Comparison of ENCODE assay signal across 11 cellular contexts in genomic region chr14:39218171-39218769, GRCh38. TPM values are rescaled to one million over a fixed set of nuclear protein-coding genes. Genes with fewer than 3 reads are reported as not detected.
DNase-seq lines count a peak whose midpoint lies in the region; ATAC-seq, FAIRE-seq and TF ChIP-seq lines count a peak whose summit lies in the region.
"Had no signal": no experiment of that assay in that cellular context is flagged by ENCODE, and none has a peak within 500 bp of the region (broad histone marks: within the 10 kb centered on the region; RNA-seq: fewer than 3 reads in every experiment).

No MANE protein-coding gene starts in this region.

- H3K27me3 Mint-ChIP-seq in GM23338 (ENCODE audit: insufficient read depth, low read depth, poor library complexity), result peaks cover 1% of the 10 kb centered on the region
- H3K27me3 Mint-ChIP-seq: stimulated activated naive CD8-positive, alpha-beta T cell treated with anti-CD3 and anti-CD28 coated beads, Interleukin-15, amount 100 ng/mL, for 72 hours had no signal

- CTCF ChIA-PET in OCI-LY7 (lab: Charles Lee; ENCODE audit: unreplicated experiment), result no interaction called here

- ATAC-seq in GM23338 (no peak), pancreas (peak in 3 of 4 donors; percentile 23 to 61 (median 42))
- ATAC-seq: stimulated activated naive CD8-positive, alpha-beta T cell treated with anti-CD3 and anti-CD28 coated beads, Interleukin-15, amount 100 ng/mL, for 72 hours had no signal

- H3K4me2 ChIP-seq in GM23338 (no peak overlapping the region), OCI-LY7 (ENCODE audit: low read length) (no peak overlapping the region), smooth muscle cell (no peak overlapping the region)

- H2AFZ ChIP-seq in GM23338 (peak overlapping the region; percentile 9; the same call in 1 of the 2 replicates), OCI-LY7 (ENCODE audit: low read length) (peak overlapping the region; percentile 61; the same call in 1 of the 2 replicates), smooth muscle cell (ENCODE audit: low read depth) (no peak overlapping the region)

- H3F3A ChIP-seq in GM23338 (replicated peaks; ENCODE audit: low read depth) (no peaks in the 10 kb centered on the region), smooth muscle cell (ENCODE audit: low read depth) (no peaks in the 10 kb centered on the region)

- H3K36me3 ChIP-seq in GM23338 (ENCODE audit: insufficient read depth), result no peaks in the 10 kb centered on the region
- no peaks in the 10 kb centered on the region for H3K36me3 ChIP-seq in OCI-LY7 (ENCODE audit: insufficient read depth, low read length)
- no peaks in the 10 kb centered on the region for H3K36me3 ChIP-seq in pancreas
- no peaks in the 10 kb centered on the region for H3K36me3 ChIP-seq in smooth muscle cell (ENCODE audit: low read depth)

- no TSS peak for BruUV-seq in OCI-LY7 (replicated peaks; lab: Mats Ljungman, UMichigan)

- POLR2A ChIA-PET in OCI-LY7 (lab: Charles Lee), result interaction anchor here (0.6 kb wide), 1 partner anchor 11 kb away, joined by 3 read pairs; no protein-coding TSS in a partner anchor

- H3K27ac Mint-ChIP-seq in GM23338, result no peak overlapping the region
- H3K27ac Mint-ChIP-seq: stimulated activated naive CD8-positive, alpha-beta T cell treated with anti-CD3 and anti-CD28 coated beads, Interleukin-15, amount 100 ng/mL, for 72 hours had no signal

- TF ChIP-seq CTCF in GM23338 (conservative IDR thresholded peaks at IDR 0.05; ENCODE audit: low read depth in 2 of 2) (no peak), OCI-LY7 (conservative IDR thresholded peaks at IDR 0.05; ENCODE audit: low read length) (no peak), pancreas (IDR thresholded peaks at IDR 0.05) (no peak), smooth muscle cell (IDR thresholded peaks at IDR 0.05; ENCODE audit: borderline replicate concordance, insufficient read depth, poor library complexity, severe bottlenecking) (no peak)

- H3K4me3 ChIP-seq in GM23338, result no peak overlapping the region
- H3K4me3 ChIP-seq in OCI-LY7 (ENCODE audit: low read depth, low read length, poor library complexity, severe bottlenecking), result no peak overlapping the region
- H3K4me3 ChIP-seq in pancreas, result no peak overlapping the region
- no peak overlapping the region for H3K4me3 ChIP-seq in smooth muscle cell

- H3K36me3 Mint-ChIP-seq in GM23338 (ENCODE audit: low read depth), result no peaks in the 10 kb centered on the region

- H3K4me3 Mint-ChIP-seq in GM23338, result no peak overlapping the region
- H3K4me3 Mint-ChIP-seq: stimulated activated naive CD8-positive, alpha-beta T cell treated with anti-CD3 and anti-CD28 coated beads, Interleukin-15, amount 100 ng/mL, for 72 hours had no signal

- intact Hi-C loops in OCI-LY7 (cut with micrococcal nuclease; ENCODE audit: unreplicated experiment), result no loop called here
- intact Hi-C loops in pancreas (cut with DNase I), result no loop called here

- H3K79me2 ChIP-seq in GM23338 (replicated peaks; ENCODE audit: insufficient read depth) (no peaks in the 10 kb centered on the region), OCI-LY7 (ENCODE audit: insufficient read depth, low read depth, low read length) (no peaks in the 10 kb centered on the region), smooth muscle cell (ENCODE audit: low read depth) (no peaks in the 10 kb centered on the region)

- H3K9me3 Mint-ChIP-seq in GM23338, result no peaks in the 10 kb centered on the region
- H3K9me3 Mint-ChIP-seq: stimulated activated naive CD8-positive, alpha-beta T cell treated with anti-CD3 and anti-CD28 coated beads, Interleukin-15, amount 100 ng/mL, for 72 hours had no signal

- peaks cover 7% of the 10 kb centered on the region; the same call in 2 of the 3 replicates for H3K4me1 Mint-ChIP-seq in GM23338

- H3K4me1 ChIP-seq in GM23338 (ENCODE audit: insufficient read depth), result no peaks in the 10 kb centered on the region
- peaks cover 5% of the 10 kb centered on the region for H3K4me1 ChIP-seq in OCI-LY7 (ENCODE audit: insufficient read depth, low read length, poor library complexity, severe bottlenecking)
- peaks cover 0 to 4% (median 0%) of the 10 kb centered on the region in 3 donors for H3K4me1 ChIP-seq in pancreas
- H3K4me1 ChIP-seq in smooth muscle cell (ENCODE audit: low read depth), result no peaks in the 10 kb centered on the region

- no peaks in the 10 kb centered on the region for H4K20me1 ChIP-seq in GM23338 (replicated peaks; ENCODE audit: insufficient read depth)
- no peaks in the 10 kb centered on the region for H4K20me1 ChIP-seq in OCI-LY7 (ENCODE audit: insufficient read depth, low read length)
- H4K20me1 ChIP-seq in smooth muscle cell (ENCODE audit: low read depth), result no peaks in the 10 kb centered on the region

- H3K27ac ChIP-seq in GM23338 (ENCODE audit: low read depth) (no peak overlapping the region), OCI-LY7 (ENCODE audit: low read depth, low read length, poor library complexity, severe bottlenecking) (no peak overlapping the region), pancreas (no peak overlapping the region), smooth muscle cell (ENCODE audit: low read depth) (no peak overlapping the region)

- H3K27me3 ChIP-seq in GM23338 (ENCODE audit: insufficient read depth) (no peaks in the 10 kb centered on the region), pancreas (no peaks in the 10 kb centered on the region), smooth muscle cell (ENCODE audit: low read depth) (no peaks in the 10 kb centered on the region)

- FAIRE-seq in pancreas (lab: Jason Lieb, UNC), result no peak

- DNase-seq in GM23338 (ENCODE audit: low spot score) (no peak), OCI-LY7 (ENCODE audit: low spot score) (no peak), dermis blood vessel endothelial cell (peak; percentile 70), pancreas (no peak), smooth muscle cell (lab: John Stamatoyannopoulos, UW; ENCODE audit: unreplicated experiment) (no peak), SK-N-DZ (ENCODE audit: low spot score) (no peak), D341Med (ENCODE audit: low spot score) (no peak)
- DNase-seq: anterior cingulate cortex; NCI-H1092 treated with DMSO at 0.1 percent for 48 hours; NCI-H345; stimulated activated naive CD8-positive, alpha-beta T cell treated with anti-CD3 and anti-CD28 coated beads, Interleukin-15, amount 100 ng/mL, for 72 hours had no signal

- no peak overlapping the region for H3K9ac ChIP-seq in smooth muscle cell (ENCODE audit: low read depth)

- H3K9me3 ChIP-seq in OCI-LY7 (ENCODE audit: low read length) (no peaks in the 10 kb centered on the region), pancreas (no peaks in the 10 kb centered on the region), smooth muscle cell (replicated peaks; ENCODE audit: low read depth) (no peaks in the 10 kb centered on the region)

- WGBS in pancreas, 2 donors, result 41 to 43% methylated on average over 5 of the region's 5 CpGs
- 72% methylated on average over 5 of the region's 5 CpGs for WGBS in smooth muscle cell (ENCODE audit: low lambda C conversion rate)

- no peaks in the 10 kb centered on the region for H3K9me2 ChIP-seq in GM23338 (ENCODE audit: insufficient read depth)
- no peaks in the 10 kb centered on the region for H3K9me2 ChIP-seq in OCI-LY7 (ENCODE audit: insufficient read depth, low read length)

TF ChIP-seq in GM23338, 12 proteins besides CTCF, POLR2A, EP300 and RAD21:
- TF ChIP-seq STAT1 (IDR thresholded peaks at IDR 0.05; ENCODE audit: unreplicated experiment) (no peak), ETS1 (IDR thresholded peaks at IDR 0.05) (no peak)

RNA-seq across cellular contexts. Expression of gene MIA2, which starts 15.4 kb away (rescaled TPM):
- total RNA-seq in GM23338 (2014; rRNA removed; shearing (Covaris generic)), result 8.5 and 10.9 TPM in 2 replicates
- 8.6 and 9.5 TPM in 2 replicates for polyA plus RNA-seq in GM23338 (2016; fragmentation: Nextera tagmentation; extraction: Ambion mirVana)
- 16.9 and 20.2 TPM in 2 replicates for total RNA-seq in OCI-LY7 (2014; rRNA removed; shearing (Covaris generic))
- 28.3 and 34.4 TPM in 2 replicates for total RNA-seq in OCI-LY7 (2022)
- total RNA-seq in dermis blood vessel endothelial cell, result 21.2 and 24.7 TPM in 2 replicates
- 10 to 100 TPM; 24.7 to 39.3 (median 31.2) TPM for total RNA-seq in pancreas
- 10 to 100 TPM; 34.0 to 47.4 TPM for polyA plus RNA-seq in pancreas
- total RNA-seq in smooth muscle cell, result 18.6 and 28.4 TPM in 2 replicates
- polyA plus RNA-seq in smooth muscle cell, result 14.5 and 14.6 TPM in 2 replicates
- 10.0 and 10.3 TPM in 2 replicates for polyA plus RNA-seq in SK-N-DZ (2014; cell fraction: cytosol; rRNA removed)
- 6.5 and 8.6 TPM in 2 replicates for polyA plus RNA-seq in SK-N-DZ (2014; cell fraction: nucleus; rRNA removed)

RNA-seq across cellular contexts. Expression of gene PNN, which starts 43.2 kb away (rescaled TPM):
- total RNA-seq in GM23338 (2014; rRNA removed; shearing (Covaris generic)), result 60.0 and 69.8 TPM in 2 replicates
- polyA plus RNA-seq in GM23338 (2016; fragmentation: Nextera tagmentation; extraction: Ambion mirVana) (275 and 325 TPM in 2 replicates), pancreas (10 to 100 TPM; 38.9 to 60.1 TPM), smooth muscle cell (26.0 and 56.0 TPM in 2 replicates)
- 93.5 and 137 TPM in 2 replicates for total RNA-seq in OCI-LY7 (2014; rRNA removed; shearing (Covaris generic))
- total RNA-seq in OCI-LY7 (2022) (187 and 214 TPM in 2 replicates), dermis blood vessel endothelial cell (22.5 and 25.4 TPM in 2 replicates), pancreas (10 to 100 TPM; 19.0 to 31.7 (median 25.4) TPM), smooth muscle cell (30.7 and 34.0 TPM in 2 replicates)
- 51.1 and 59.4 TPM in 2 replicates for polyA plus RNA-seq in SK-N-DZ (2014; cell fraction: cytosol; rRNA removed)
- polyA plus RNA-seq in SK-N-DZ (2014; cell fraction: nucleus; rRNA removed), result 187 and 416 TPM in 2 replicates

RNA-seq across cellular contexts. Expression of gene TRAPPC6B, which starts 48.1 kb away (rescaled TPM):
- 20.2 and 27.7 TPM in 2 replicates for total RNA-seq in GM23338 (2014; rRNA removed; shearing (Covaris generic))
- polyA plus RNA-seq in GM23338 (2016; fragmentation: Nextera tagmentation; extraction: Ambion mirVana) (14.8 and 17.2 TPM in 2 replicates), pancreas (1 to 10 TPM; 5.1 to 8.2 TPM), smooth muscle cell (15.2 and 23.6 TPM in 2 replicates)
- total RNA-seq in OCI-LY7 (2014; rRNA removed; shearing (Covaris generic)), result 21.0 and 30.3 TPM in 2 replicates
- total RNA-seq in OCI-LY7 (2022) (27.2 and 30.7 TPM in 2 replicates), dermis blood vessel endothelial cell (34.9 and 35.8 TPM in 2 replicates), pancreas (10 to 100 TPM in 3 of 6 donors, 1 to 10 TPM in 3; 7.2 to 13.0 (median 10.2) TPM), smooth muscle cell (38.6 and 44.2 TPM in 2 replicates)
- polyA plus RNA-seq in SK-N-DZ (2014; cell fraction: cytosol; rRNA removed), result 20.9 and 24.2 TPM in 2 replicates
- polyA plus RNA-seq in SK-N-DZ (2014; cell fraction: nucleus; rRNA removed), result 16.3 and 19.4 TPM in 2 replicates
